3 cellular contexts compared by ENCODE assay signal in genomic region chr12:8078400-8078799, GRCh38.
TF ChIP-seq lines count a peak whose summit lies in the region.

No MANE protein-coding gene starts in this region.

TF ChIP-seq in IMR-90, 13 proteins besides CTCF, POLR2A, EP300 and RAD21:
- TF ChIP-seq FOS (IDR thresholded peaks at IDR 0.05; ENCODE audit: low read depth, low read length) (no peak), MAFK (IDR thresholded peaks at IDR 0.05; ENCODE audit: low read depth, low read length) (no peak), SMC3 (IDR thresholded peaks at IDR 0.05; ENCODE audit: low read depth, low read length) (peak; percentile 69), MXI1 (IDR thresholded peaks at IDR 0.05; ENCODE audit: borderline replicate concordance, low read depth, low read length) (no peak), CHD1 (IDR thresholded peaks at IDR 0.05; ENCODE audit: low read depth, low read length) (no peak), BHLHE40 (IDR thresholded peaks at IDR 0.05; ENCODE audit: low read depth, low read length) (no peak)

TF ChIP-seq in SK-N-SH, 30 proteins besides CTCF, POLR2A, EP300 and RAD21:
- TF ChIP-seq ELF1 (IDR thresholded peaks at IDR 0.05) (no peak), SMC3 (IDR thresholded peaks at IDR 0.05; ENCODE audit: low read depth, low read length) (peak; percentile 55)

TF ChIP-seq in liver, 16 proteins besides CTCF, POLR2A, EP300 and RAD21:
- no peak for TF ChIP-seq TAF1 (conservative IDR thresholded peaks at IDR 0.05)
- TF ChIP-seq HNF4A (conservative IDR thresholded peaks at IDR 0.05), result no peak
- no peak for TF ChIP-seq RXRA (IDR thresholded peaks at IDR 0.05)
- no peak for TF ChIP-seq EGR1 (IDR thresholded peaks at IDR 0.05; ENCODE audit: low read depth in 2 of 2)
- TF ChIP-seq FOXA2 (IDR thresholded peaks at IDR 0.05), result no peak
- no peak for TF ChIP-seq MAX (IDR thresholded peaks at IDR 0.05)
